In the genomic region with DNA sequence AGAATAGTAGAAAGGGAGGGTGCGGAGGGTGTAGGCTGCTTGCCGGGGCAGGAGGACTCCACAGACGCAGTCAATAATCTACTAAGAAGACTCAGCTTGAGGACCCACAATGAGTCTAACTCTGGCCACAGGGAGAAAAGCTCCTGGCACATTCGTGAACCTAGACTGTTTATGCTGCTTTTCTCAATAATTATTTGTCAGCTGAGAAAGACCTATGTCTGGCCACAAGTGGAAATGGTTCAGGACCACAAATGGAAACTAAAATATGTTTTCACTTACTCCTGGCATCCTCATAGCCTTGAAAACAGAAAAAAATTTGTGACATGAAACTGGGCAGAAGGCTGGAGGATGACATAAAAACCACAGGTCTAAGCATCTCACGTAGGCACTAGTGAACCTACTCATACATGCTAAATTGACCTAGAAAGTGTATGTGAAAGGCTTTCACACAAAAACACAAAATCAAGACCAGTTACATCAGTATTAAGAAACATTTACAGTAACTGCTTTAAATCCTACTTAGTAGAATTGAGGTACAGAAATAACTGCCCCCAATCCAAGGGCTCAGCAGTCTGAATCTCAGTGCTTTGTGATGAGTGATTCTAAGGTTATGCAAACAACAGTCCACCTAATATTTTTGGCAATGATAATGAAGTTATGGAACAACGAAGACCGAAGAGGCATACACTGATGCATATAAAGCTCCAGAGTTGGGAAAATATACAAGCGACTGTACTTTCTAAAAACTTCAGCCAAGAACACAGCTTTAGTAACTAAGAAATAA, we compare ENCODE assay signal across 8 cellular contexts.
DNase-seq lines count a peak whose midpoint lies in the region; ATAC-seq and TF ChIP-seq lines count a peak whose summit lies in the region.

No MANE protein-coding gene starts in this region.

- DNase-seq in stimulated activated CD4-positive, alpha-beta T cell treated with anti-CD3 and anti-CD28 coated beads, Interleukin-1b, Interleukin-23, amount 100 ng/mL, for 48 hours: peak; percentile 37
- no peak for DNase-seq in stimulated activated CD4-positive, alpha-beta T cell treated with anti-CD3 and anti-CD28 coated beads, Interleukin-4, amount 100 ng/mL, for 1 hour
- DNase-seq in cardiac fibroblast (ENCODE audit: low read depth in 2 of 2) (peak; percentile 28 to 55), mesendoderm (no peak), NCI-H510A (lab: John Stamatoyannopoulos, UW) (no peak)
- DNase-seq in stimulated activated naive CD8-positive, alpha-beta T cell treated with anti-CD3 and anti-CD28 coated beads, Interleukin-15, amount 100 ng/mL, for 72 hours: peak; percentile 26 to 53

- H2BK5ac ChIP-seq in mesendoderm (ENCODE audit: low read length): no peak overlapping the region

- H3K56ac ChIP-seq in mesendoderm (ENCODE audit: low read length): no peak overlapping the region

- H3K9me3 Mint-ChIP-seq in stimulated activated naive CD8-positive, alpha-beta T cell treated with anti-CD3 and anti-CD28 coated beads, Interleukin-15, amount 100 ng/mL, for 72 hours: no peaks in the 10 kb centered on the region

- H4K8ac ChIP-seq in mesendoderm (ENCODE audit: low read depth, low read length): no peak overlapping the region

- no peak overlapping the region for H3K27ac ChIP-seq in mesendoderm (ENCODE audit: low read depth, low read length)

- no peak overlapping the region for H3K4ac ChIP-seq in mesendoderm (ENCODE audit: low read depth, low read length)

- no CpG with 5 or more reads among the region's 8 CpGs for WGBS in mesendoderm (ENCODE audit: extremely low coverage, insufficient coverage, low lambda C conversion rate)

- no peaks in the 10 kb centered on the region for H3K79me2 ChIP-seq in mesendoderm (ENCODE audit: control insufficient read depth, insufficient read depth, low read length)

- H2AK5ac ChIP-seq in mesendoderm (ENCODE audit: low read length): no peak overlapping the region

- H3K4me3 Mint-ChIP-seq in stimulated activated naive CD8-positive, alpha-beta T cell treated with anti-CD3 and anti-CD28 coated beads, Interleukin-15, amount 100 ng/mL, for 72 hours: peak overlapping the region; percentile 25 to 44

- no peak overlapping the region for H3K23ac ChIP-seq in mesendoderm (ENCODE audit: low read length)

- ATAC-seq in HG03432 (IDR thresholded peaks at IDR 0.05; ENCODE audit: unreplicated experiment): peak; percentile 76
- ATAC-seq in stimulated activated naive CD8-positive, alpha-beta T cell treated with anti-CD3 and anti-CD28 coated beads, Interleukin-15, amount 100 ng/mL, for 72 hours: peak; percentile 95
- no peak for ATAC-seq in esophagus mucosa

- peak overlapping the region; percentile 77 to 91 for H3K27ac Mint-ChIP-seq in stimulated activated naive CD8-positive, alpha-beta T cell treated with anti-CD3 and anti-CD28 coated beads, Interleukin-15, amount 100 ng/mL, for 72 hours

- no peak overlapping the region for H2BK15ac ChIP-seq in mesendoderm (replicated peaks; ENCODE audit: low read depth)

- no peak overlapping the region for H3K4me3 ChIP-seq in cardiac fibroblast (replicated peaks in 1 of 2; ENCODE audit: low read depth in 2 of 2, low read length in 2 of 2)
- H3K4me3 ChIP-seq in mesendoderm (ENCODE audit: low read length): no peak overlapping the region

- no peak overlapping the region for H2BK120ac ChIP-seq in mesendoderm (ENCODE audit: low read depth, low read length)

- no peaks in the 10 kb centered on the region for H3K36me3 ChIP-seq in mesendoderm (ENCODE audit: control insufficient read depth, insufficient read depth, low read length)

- no peak overlapping the region for H3K18ac ChIP-seq in mesendoderm (ENCODE audit: low read length)

- no peaks in the 10 kb centered on the region for H3K27me3 ChIP-seq in mesendoderm (ENCODE audit: insufficient read depth, low read length, poor library complexity)

- H3K27me3 Mint-ChIP-seq in stimulated activated naive CD8-positive, alpha-beta T cell treated with anti-CD3 and anti-CD28 coated beads, Interleukin-15, amount 100 ng/mL, for 72 hours: no peaks in the 10 kb centered on the region

- H3K79me1 ChIP-seq in mesendoderm (ENCODE audit: low read length): peaks cover 12% of the 10 kb centered on the region

- H3K4me2 ChIP-seq in mesendoderm (ENCODE audit: low read length): no peak overlapping the region

- no peaks in the 10 kb centered on the region for H3K4me1 ChIP-seq in mesendoderm (ENCODE audit: control insufficient read depth, low read depth, low read length)

- H4K5ac ChIP-seq in mesendoderm (ENCODE audit: low read length): no peak overlapping the region

- TF ChIP-seq CTCF in cardiac fibroblast (IDR thresholded peaks at IDR 0.05; ENCODE audit: low read depth, low read length): no peak

- H3K9ac ChIP-seq in mesendoderm (ENCODE audit: low read length): no peak overlapping the region

- H3K4me1 Mint-ChIP-seq in stimulated activated naive CD8-positive, alpha-beta T cell treated with anti-CD3 and anti-CD28 coated beads, Interleukin-15, amount 100 ng/mL, for 72 hours: peaks cover 48% of the 10 kb centered on the region

Comparison
In these comparisons a context has a peak if more than half of its experiments do, and no peak if none do; other contexts are left out.
1. DNase-seq: peak in stimulated activated CD4-positive, alpha-beta T cell treated with anti-CD3 and anti-CD28 coated beads, Interleukin-1b, Interleukin-23, amount 100 ng/mL, for 48 hours (single experiment), cardiac fibroblast (2 of 2) and stimulated activated naive CD8-positive, alpha-beta T cell treated with anti-CD3 and anti-CD28 coated beads, Interleukin-15, amount 100 ng/mL, for 72 hours (2 of 2); none in stimulated activated CD4-positive, alpha-beta T cell treated with anti-CD3 and anti-CD28 coated beads, Interleukin-4, amount 100 ng/mL, for 1 hour (single experiment), mesendoderm (single experiment) and NCI-H510A (single experiment).